ENCODE assay signal across 13 cellular contexts in genomic region chr10:122298206-122298597, GRCh38. TPM values are rescaled to one million over a fixed set of nuclear protein-coding genes. Genes with fewer than 3 reads are reported as not detected.
DNase-seq lines count a peak whose midpoint lies in the region; ATAC-seq and TF ChIP-seq lines count a peak whose summit lies in the region.
"Had no signal": no experiment of that assay in that cellular context is flagged by ENCODE, and none has a peak within 500 bp of the region (broad histone marks: within the 10 kb centered on the region; RNA-seq: fewer than 3 reads in every experiment).

No MANE protein-coding gene starts in this region.

- H3K4me1 ChIP-seq in GM23338 (ENCODE audit: insufficient read depth): 0 out of 2 replicates have a peak, but pooled peaks cover 1% of the 10 kb centered on the region

- intact Hi-C loops in activated CD4-positive, alpha-beta T cell treated with anti-CD3 and anti-CD28 coated beads, Interleukin-2, amount 10 ng/mL, durations not matched to agents 24 days and 14 days (cut with micrococcal nuclease): loop anchor here (1.0 to 2.0 kb wide), 3 partner anchors 45 to 267 kb away; no protein-coding TSS in a partner anchor

- DNase-seq in activated CD4-positive, alpha-beta T cell treated with anti-CD3 and anti-CD28 coated beads, Interleukin-2, amount 10 ng/mL, durations not matched to agents 24 days and 14 days: no peak
- DNase-seq in activated CD4-positive, alpha-beta T cell treated with anti-CD3 and anti-CD28 coated beads, Interleukin-2, amount 50 U/mL, for 48 hours: no peak
- no peak for DNase-seq in GM23338 (ENCODE audit: low spot score)
- no peak for DNase-seq in RWPE1 (ENCODE audit: low spot score)
- DNase-seq in substantia nigra (lab: John Stamatoyannopoulos, UW): no peak
- DNase-seq in SHP77 treated with DMSO at 0.1 percent for 48 hours (lab: John Stamatoyannopoulos, UW): no peak
- DNase-seq in DMS153 treated with DMSO at 0.1 percent for 48 hours (lab: John Stamatoyannopoulos, UW; ENCODE audit: unreplicated experiment): no peak
- no peak for DNase-seq in cortex of kidney (lab: John Stamatoyannopoulos, UW)

- H3K36me3 ChIP-seq in GM23338 (ENCODE audit: insufficient read depth): no peaks in the 10 kb centered on the region

- CTCF ChIA-PET in RWPE1 (lab: Yijun Ruan, JAX): interaction anchor here (0.5 to 1.7 kb wide), 13 partner anchors 18 to 335 kb away, joined by 3 to 26 read pairs (median 5); no protein-coding TSS in a partner anchor

- no peak overlapping the region for H3K4me3 Mint-ChIP-seq in activated CD4-positive, alpha-beta T cell treated with anti-CD3 and anti-CD28 coated beads, Interleukin-2, amount 10 ng/mL, durations not matched to agents 24 days and 14 days
- H3K4me3 Mint-ChIP-seq in GM23338: no peak overlapping the region
- H3K4me3 Mint-ChIP-seq: H9 had no signal

- H3K4me1 Mint-ChIP-seq in activated CD4-positive, alpha-beta T cell treated with anti-CD3 and anti-CD28 coated beads, Interleukin-2, amount 10 ng/mL, durations not matched to agents 24 days and 14 days: peaks cover 8% of the 10 kb centered on the region
- H3K4me1 Mint-ChIP-seq in GM23338: peaks cover 5% of the 10 kb centered on the region

- no peak for TF ChIP-seq CTCF in GM23338 (conservative IDR thresholded peaks at IDR 0.05; ENCODE audit: low read depth in 2 of 2)
- TF ChIP-seq CTCF in RWPE1 (conservative IDR thresholded peaks at IDR 0.05; ENCODE audit: low read depth): no peak

- H3K27ac ChIP-seq in GM23338 (ENCODE audit: low read depth): no peak overlapping the region
- peak overlapping the region; percentile 68 for H3K27ac ChIP-seq in RWPE1
- peak overlapping the region; percentile 26 for H3K27ac ChIP-seq in substantia nigra (ENCODE audit: low read depth, low read length, poor library complexity, severe bottlenecking)
- H3K27ac ChIP-seq: 22Rv1, C4-2B, GM23248 had no signal

- H3K4me2 ChIP-seq in GM23338: no peak overlapping the region

- peaks cover 4% of the 10 kb centered on the region for H3K27me3 Mint-ChIP-seq in activated CD4-positive, alpha-beta T cell treated with anti-CD3 and anti-CD28 coated beads, Interleukin-2, amount 10 ng/mL, durations not matched to agents 24 days and 14 days
- peaks cover 5% of the 10 kb centered on the region for H3K27me3 Mint-ChIP-seq in GM23338 (ENCODE audit: insufficient read depth, low read depth, poor library complexity)

- H3K9me3 Mint-ChIP-seq in activated CD4-positive, alpha-beta T cell treated with anti-CD3 and anti-CD28 coated beads, Interleukin-2, amount 10 ng/mL, durations not matched to agents 24 days and 14 days: no peaks in the 10 kb centered on the region
- no peaks in the 10 kb centered on the region for H3K9me3 Mint-ChIP-seq in GM23338

- H3K27ac Mint-ChIP-seq in activated CD4-positive, alpha-beta T cell treated with anti-CD3 and anti-CD28 coated beads, Interleukin-2, amount 10 ng/mL, durations not matched to agents 24 days and 14 days: peak overlapping the region; percentile 18
- H3K27ac Mint-ChIP-seq in GM23338: no peak overlapping the region

- no peaks in the 10 kb centered on the region for H3K27me3 ChIP-seq in GM23338 (ENCODE audit: insufficient read depth)

- no peaks in the 10 kb centered on the region for H3K79me2 ChIP-seq in GM23338 (replicated peaks; ENCODE audit: insufficient read depth)

- POLR2A ChIA-PET in RWPE1 (lab: Yijun Ruan, JAX; ENCODE audit: low non-redundant PET): interaction anchor here (1.1 kb wide), 1 partner anchor 46 kb away, joined by 4 read pairs; no protein-coding TSS in a partner anchor

- no peaks in the 10 kb centered on the region for H3F3A ChIP-seq in GM23338 (replicated peaks; ENCODE audit: low read depth)

- 0 out of 2 replicates have a peak overlapping the region, but pooled peaks have one; percentile 75 for H2AFZ ChIP-seq in GM23338

- no peak overlapping the region for H3K4me3 ChIP-seq in GM23338

- H4K20me1 ChIP-seq in GM23338 (replicated peaks; ENCODE audit: insufficient read depth): no peaks in the 10 kb centered on the region

- ATAC-seq in GM23338: no peak

- no peaks in the 10 kb centered on the region for H3K36me3 Mint-ChIP-seq in activated CD4-positive, alpha-beta T cell treated with anti-CD3 and anti-CD28 coated beads, Interleukin-2, amount 10 ng/mL, durations not matched to agents 24 days and 14 days (ENCODE audit: low read depth)
- H3K36me3 Mint-ChIP-seq in GM23338 (ENCODE audit: low read depth): no peaks in the 10 kb centered on the region
- H3K36me3 Mint-ChIP-seq: CD4-positive, alpha-beta memory T cell had no signal

- H3K9me2 ChIP-seq in GM23338 (ENCODE audit: insufficient read depth): 0 out of 2 replicates have a peak, but pooled peaks cover 5% of the 10 kb centered on the region

TF ChIP-seq in GM23338, 12 proteins besides CTCF, POLR2A, EP300 and RAD21 (continues in another document):
- no peak for TF ChIP-seq REST (IDR thresholded peaks at IDR 0.05; ENCODE audit: unreplicated experiment)

RNA-seq across cellular contexts. Expression of gene BTBD16, which starts 27.1 kb away (rescaled TPM):
- total RNA-seq in activated CD4-positive, alpha-beta T cell treated with anti-CD3 and anti-CD28 coated beads, Interleukin-2, amount 10 ng/mL, durations not matched to agents 24 days and 14 days: not detected in 2 replicates
- not detected in 2 replicates for total RNA-seq in GM23338 (2014; rRNA removed; shearing (Covaris generic))
- not detected in 2 replicates for polyA plus RNA-seq in GM23338 (2016; fragmentation: Nextera tagmentation; extraction: Ambion mirVana)
- total RNA-seq: CD4-positive, alpha-beta memory T cell; GM23248; H9 had no signal
- polyA plus RNA-seq: GM23248 had no signal
